ENCODE assay signal across 4 cellular contexts in genomic region chr16:15404096-15404495, GRCh38. TPM values are rescaled to one million over a fixed set of nuclear protein-coding genes. Genes with fewer than 3 reads are reported as not detected.
"Had no signal": no experiment of that assay in that cellular context is flagged by ENCODE, and none has a peak within 500 bp of the region (broad histone marks: within the 10 kb centered on the region; RNA-seq: fewer than 3 reads in every experiment).

No MANE protein-coding gene starts in this region.

RNA-seq across cellular contexts. Expression of gene MPV17L, which starts 8.5 kb away (rescaled TPM):
- total RNA-seq: activated CD4-positive, alpha-beta memory T cell treated with anti-CD3 and anti-CD28 coated beads, Interleukin-2, amount 10 ng/mL, durations not matched to agents 7 days and 5 days; activated naive CD4-positive, alpha-beta T cell treated with anti-CD3 and anti-CD28 coated beads for 36 hours; activated naive CD8-positive, alpha-beta T cell treated with anti-CD3 and anti-CD28 coated beads, Interleukin-2, amount 10 ng/mL, durations not matched to agents 7 days and 5 days; naive thymus-derived CD8-positive, alpha-beta T cell had no signal
- polyA plus RNA-seq: naive thymus-derived CD8-positive, alpha-beta T cell had no signal
